ENCODE assay signal across 1 cellular context in genomic region chr2:36441065-36441625, GRCh38.
TF ChIP-seq lines count a peak whose summit lies in the region.

No MANE protein-coding gene starts in this region.

TF ChIP-seq in HepG2, 621 proteins besides CTCF, POLR2A, EP300 and RAD21:
- no peak for TF ChIP-seq FIP1L1 (IDR thresholded peaks at IDR 0.05; ENCODE audit: borderline replicate concordance, insufficient read depth, low read depth, low read length)
- TF ChIP-seq SALL1 (CRISPR knock-in tag; IDR thresholded peaks at IDR 0.05), result no peak
- no peak for TF ChIP-seq HOXD1 (CRISPR knock-in tag; IDR thresholded peaks at IDR 0.05)
- TF ChIP-seq PPARG (CRISPR knock-in tag; conservative IDR thresholded peaks at IDR 0.05), result no peak
- TF ChIP-seq ZMYM2 (CRISPR knock-in tag; IDR thresholded peaks at IDR 0.05), result no peak
